ENCODE assay signal across 11 cellular contexts in the genomic region with DNA sequence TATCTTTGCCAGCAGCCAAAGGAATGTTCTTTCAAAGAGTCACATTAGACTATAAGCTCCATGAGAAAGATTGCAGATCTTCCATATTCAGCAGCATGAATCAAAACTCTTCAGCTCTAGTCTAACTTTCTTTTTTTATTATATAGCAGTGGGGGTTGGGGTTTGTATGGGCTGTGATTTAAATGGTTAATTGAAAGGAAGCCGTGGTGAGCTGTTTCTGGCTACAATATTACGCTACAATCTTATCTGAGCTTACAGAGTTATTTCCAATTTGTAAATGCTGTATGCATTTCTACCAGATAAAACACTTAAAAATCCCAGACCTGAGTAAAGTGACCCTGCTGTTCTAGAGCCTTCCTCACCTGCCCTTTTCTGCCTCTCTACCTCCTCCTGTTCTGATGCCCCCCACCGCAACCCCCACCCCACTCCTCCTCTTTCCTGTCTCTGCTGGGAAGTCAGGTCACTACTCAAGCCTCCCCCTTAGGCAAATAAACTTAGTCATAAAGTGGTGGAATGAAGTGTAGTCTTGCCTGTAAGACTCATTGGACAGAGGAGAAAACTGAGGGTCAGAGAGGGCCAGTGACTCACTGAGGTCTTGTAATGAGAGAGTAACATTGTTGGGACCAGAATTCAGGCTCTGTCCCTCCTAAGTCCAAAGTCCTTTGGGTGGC.
DNase-seq lines count a peak whose midpoint lies in the region; ATAC-seq and TF ChIP-seq lines count a peak whose summit lies in the region.
"Had no signal": no experiment of that assay in that cellular context is flagged by ENCODE, and none has a peak within 500 bp of the region (broad histone marks: within the 10 kb centered on the region; RNA-seq: fewer than 3 reads in every experiment).

No MANE protein-coding gene starts in this region.

- H3K4me2 ChIP-seq in mammary epithelial cell (ENCODE audit: insufficient read depth, low read depth, low read length) = no peak overlapping the region

- no peaks in the 10 kb centered on the region for H3K79me2 ChIP-seq in mammary epithelial cell (ENCODE audit: insufficient read depth, low read length)

- no peaks in the 10 kb centered on the region for H4K20me1 ChIP-seq in mammary epithelial cell (ENCODE audit: insufficient read depth, low read length)

- no peak overlapping the region for H3K4me3 ChIP-seq in mammary epithelial cell (replicated peaks in 1 of 3; ENCODE audit: insufficient read depth in 1 of 3, low read depth in 2 of 3, low read length in 3 of 3)
- H3K4me3 ChIP-seq: thoracic aorta had no signal

- peak; percentile 24 for ATAC-seq in activated CD8-positive, alpha-beta T cell treated with anti-CD3 and anti-CD28 coated beads, Interleukin-2, amount 10 ng/mL, durations not matched to agents 7 days and 5 days
- ATAC-seq in HG02884 (IDR thresholded peaks at IDR 0.05; ENCODE audit: unreplicated experiment) (no peak), GM19463 (IDR thresholded peaks at IDR 0.05; ENCODE audit: unreplicated experiment) (no peak)

- H3K4me3 Mint-ChIP-seq in activated CD8-positive, alpha-beta T cell treated with anti-CD3 and anti-CD28 coated beads, Interleukin-2, amount 10 ng/mL, durations not matched to agents 7 days and 5 days = peak overlapping the region; percentile 37

- dilution Hi-C loops in mammary epithelial cell (cut with HindIII; ENCODE audit: low sequenced_read_pairs) = no loop called here

- peak overlapping the region; percentile 87 for H3K27ac Mint-ChIP-seq in activated CD8-positive, alpha-beta T cell treated with anti-CD3 and anti-CD28 coated beads, Interleukin-2, amount 10 ng/mL, durations not matched to agents 7 days and 5 days

- H3K36me3 ChIP-seq in KOPT-K1 (ENCODE audit: insufficient read depth, low read length) (no peaks in the 10 kb centered on the region), mammary epithelial cell (ENCODE audit: insufficient read depth, low read length) (no peaks in the 10 kb centered on the region)
- H3K36me3 ChIP-seq: thoracic aorta had no signal

- intact Hi-C loops in mammary epithelial cell (cut with micrococcal nuclease) = no loop called here

- DNase-seq in activated CD8-positive, alpha-beta T cell treated with anti-CD3 and anti-CD28 coated beads, Interleukin-2, amount 10 ng/mL, durations not matched to agents 7 days and 5 days = no peak
- DNase-seq in mammary epithelial cell (peak; percentile 67), NOMO-1 (lab: John Stamatoyannopoulos, UW; ENCODE audit: unreplicated experiment in 2 of 2) (no peak), cortex of kidney (lab: John Stamatoyannopoulos, UW) (no peak)
- DNase-seq in stimulated activated CD4-positive, alpha-beta T cell treated with anti-CD3 and anti-CD28 coated beads, Interleukin-1b, Interleukin-23, amount 100 ng/mL, for 48 hours = peak; percentile 84
- DNase-seq: cerebellar nuclear complex, nucleus accumbens had no signal

- no peak overlapping the region for H2AFZ ChIP-seq in mammary epithelial cell (ENCODE audit: low read depth, low read length)

- H3K9me3 ChIP-seq in KOPT-K1 (ENCODE audit: insufficient read depth, low read length, poor library complexity, severe bottlenecking) (no peaks in the 10 kb centered on the region), mammary epithelial cell (replicated peaks; ENCODE audit: insufficient read depth, low read length) (no peaks in the 10 kb centered on the region)
- H3K9me3 ChIP-seq: thoracic aorta had no signal

- no peak for TF ChIP-seq CTCF in mammary epithelial cell (conservative IDR thresholded peaks at IDR 0.05 in 1 of 2, IDR thresholded peaks at IDR 0.05 in 1 of 2; ENCODE audit: extremely low read depth in 1 of 2, insufficient read depth in 1 of 2, low read depth in 1 of 2, low read length in 2 of 2)

- H3K27me3 Mint-ChIP-seq in activated CD8-positive, alpha-beta T cell treated with anti-CD3 and anti-CD28 coated beads, Interleukin-2, amount 10 ng/mL, durations not matched to agents 7 days and 5 days (ENCODE audit: low read depth) = no peaks in the 10 kb centered on the region

- peak overlapping the region; percentile 100 for H3K27ac ChIP-seq in KOPT-K1 (ENCODE audit: low read depth, low read length, poor library complexity, severe bottlenecking)
- no peak overlapping the region for H3K27ac ChIP-seq in mammary epithelial cell (ENCODE audit: insufficient read depth, low read depth, low read length)
- H3K27ac ChIP-seq: thoracic aorta had no signal

- in situ Hi-C loops in mammary epithelial cell (cut with MboI; ENCODE audit: low sequenced_read_pairs in 2 of 2) = no loop called here

- peaks cover 3% of the 10 kb centered on the region for H3K27me3 ChIP-seq in mammary epithelial cell (ENCODE audit: insufficient read depth, low read length)

- no peaks in the 10 kb centered on the region for H3K9me3 Mint-ChIP-seq in activated CD8-positive, alpha-beta T cell treated with anti-CD3 and anti-CD28 coated beads, Interleukin-2, amount 10 ng/mL, durations not matched to agents 7 days and 5 days (ENCODE audit: insufficient read depth)

- CTCF ChIA-PET in activated CD8-positive, alpha-beta T cell treated with anti-CD3 and anti-CD28 coated beads, Interleukin-2, amount 10 ng/mL, durations not matched to agents 7 days and 5 days (lab: Charles Lee) = interaction anchor here (1.0 to 20.0 kb wide), 8 partner anchors 9 to 1086 kb away, joined by 3 to 309 read pairs (median 6); no protein-coding TSS in a partner anchor
- CTCF ChIA-PET in mammary epithelial cell (lab: Charles Lee; ENCODE audit: low non-redundant PET) = no interaction called here

- no peak overlapping the region for H3K9ac ChIP-seq in mammary epithelial cell (ENCODE audit: insufficient read depth, low read length)

- no TSS peak for BruUV-seq in mammary epithelial cell (replicated peaks; lab: Mats Ljungman, UMichigan)

- POLR2A ChIA-PET in activated CD8-positive, alpha-beta T cell treated with anti-CD3 and anti-CD28 coated beads, Interleukin-2, amount 10 ng/mL, durations not matched to agents 7 days and 5 days (lab: Charles Lee) = interaction anchor here (0.6 to 1.0 kb wide), 5 partner anchors 10 to 455 kb away, joined by 3 to 6 read pairs (median 3); no protein-coding TSS in a partner anchor

- peaks cover 87% of the 10 kb centered on the region for H3K4me1 Mint-ChIP-seq in activated CD8-positive, alpha-beta T cell treated with anti-CD3 and anti-CD28 coated beads, Interleukin-2, amount 10 ng/mL, durations not matched to agents 7 days and 5 days (ENCODE audit: low read depth)

- H3K4me1 ChIP-seq in mammary epithelial cell (ENCODE audit: insufficient read depth, low read length) = peaks cover 22% of the 10 kb centered on the region

- H3K36me3 Mint-ChIP-seq in activated CD8-positive, alpha-beta T cell treated with anti-CD3 and anti-CD28 coated beads, Interleukin-2, amount 10 ng/mL, durations not matched to agents 7 days and 5 days (ENCODE audit: low read depth) = peaks cover 9% of the 10 kb centered on the region

- 59% methylated on average over 2 of the region's 3 CpGs for WGBS in mammary epithelial cell (ENCODE audit: low coverage, missing lambda C conversion rate)

Comparison
In these comparisons a context has a peak if more than half of its experiments do, and no peak if none do; other contexts are left out.
1. DNase-seq: peak in mammary epithelial cell (single experiment) and stimulated activated CD4-positive, alpha-beta T cell treated with anti-CD3 and anti-CD28 coated beads, Interleukin-1b, Interleukin-23, amount 100 ng/mL, for 48 hours (single experiment); none in activated CD8-positive, alpha-beta T cell treated with anti-CD3 and anti-CD28 coated beads, Interleukin-2, amount 10 ng/mL, durations not matched to agents 7 days and 5 days (single experiment), NOMO-1 (0 of 2) and cortex of kidney (single experiment).